In the genomic region with DNA sequence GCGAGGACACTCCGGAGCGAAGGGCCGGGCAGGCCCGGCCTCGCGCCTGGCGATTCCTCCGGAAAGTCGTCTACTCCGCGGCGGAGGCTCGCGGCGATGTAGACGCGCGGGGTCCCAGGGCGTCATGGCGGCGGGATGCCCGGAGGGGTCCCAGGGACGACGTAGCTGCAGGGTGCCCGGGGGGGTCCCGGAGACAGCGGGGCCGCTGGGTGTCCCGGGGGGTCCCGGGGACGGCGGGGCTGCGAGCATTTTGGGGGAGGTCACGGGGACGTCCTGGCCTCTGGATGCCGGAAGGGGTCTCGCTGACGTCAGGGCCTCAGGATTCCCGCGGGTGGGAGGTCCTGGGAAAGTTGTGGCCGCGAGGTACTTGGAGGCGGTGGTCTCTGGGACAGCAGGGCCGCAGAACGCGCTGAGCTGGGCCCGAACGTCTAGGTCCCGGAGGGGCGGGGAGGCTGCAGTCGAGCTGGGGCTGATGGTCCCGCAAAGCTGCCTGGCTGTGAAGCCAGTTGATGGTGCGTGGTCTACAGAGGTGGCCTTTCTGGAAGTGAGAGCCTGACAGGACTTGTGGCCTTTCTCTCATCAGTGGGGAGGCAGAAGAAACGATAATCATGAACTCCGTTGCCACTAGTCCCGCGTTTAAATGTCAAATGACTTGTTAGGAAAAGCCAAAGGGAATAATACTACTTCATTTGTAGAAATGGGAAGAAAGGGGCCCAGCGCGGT, we compare ENCODE assay signal across 1 cellular context.
TF ChIP-seq lines count a peak whose summit lies in the region.

No MANE protein-coding gene starts in this region.

TF ChIP-seq in IMR-90, 13 proteins besides CTCF, POLR2A, EP300 and RAD21:
- TF ChIP-seq MAZ (IDR thresholded peaks at IDR 0.05; ENCODE audit: borderline replicate concordance, low read depth, low read length) (no peak; the same call in 1 of the 2 replicates), FOS (IDR thresholded peaks at IDR 0.05; ENCODE audit: low read depth, low read length) (no peak), CEBPB (IDR thresholded peaks at IDR 0.05; ENCODE audit: low read depth, low read length) (no peak), MAFK (IDR thresholded peaks at IDR 0.05; ENCODE audit: low read depth, low read length) (no peak), MXI1 (IDR thresholded peaks at IDR 0.05; ENCODE audit: borderline replicate concordance, low read depth, low read length) (no peak), RCOR1 (IDR thresholded peaks at IDR 0.05; ENCODE audit: insufficient replicate concordance, low read length) (no peak), SMC3 (IDR thresholded peaks at IDR 0.05; ENCODE audit: low read depth, low read length) (no peak), CHD1 (IDR thresholded peaks at IDR 0.05; ENCODE audit: low read depth, low read length) (no peak), BHLHE40 (IDR thresholded peaks at IDR 0.05; ENCODE audit: low read depth, low read length) (no peak), RFX5 (IDR thresholded peaks at IDR 0.05; ENCODE audit: low read depth, low read length) (no peak), NFE2L2 (IDR thresholded peaks at IDR 0.05; ENCODE audit: low read depth, low read length) (no peak)
- TF ChIP-seq, protein P1, sequence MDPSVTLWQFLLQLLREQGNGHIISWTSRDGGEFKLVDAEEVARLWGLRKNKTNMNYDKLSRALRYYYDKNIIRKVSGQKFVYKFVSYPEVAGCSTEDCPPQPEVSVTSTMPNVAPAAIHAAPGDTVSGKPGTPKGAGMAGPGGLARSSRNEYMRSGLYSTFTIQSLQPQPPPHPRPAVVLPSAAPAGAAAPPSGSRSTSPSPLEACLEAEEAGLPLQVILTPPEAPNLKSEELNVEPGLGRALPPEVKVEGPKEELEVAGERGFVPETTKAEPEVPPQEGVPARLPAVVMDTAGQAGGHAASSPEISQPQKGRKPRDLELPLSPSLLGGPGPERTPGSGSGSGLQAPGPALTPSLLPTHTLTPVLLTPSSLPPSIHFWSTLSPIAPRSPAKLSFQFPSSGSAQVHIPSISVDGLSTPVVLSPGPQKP (IDR thresholded peaks at IDR 0.05; ENCODE audit: borderline replicate concordance, low read depth, low read length), result no peak
- TF ChIP-seq, protein P2, sequence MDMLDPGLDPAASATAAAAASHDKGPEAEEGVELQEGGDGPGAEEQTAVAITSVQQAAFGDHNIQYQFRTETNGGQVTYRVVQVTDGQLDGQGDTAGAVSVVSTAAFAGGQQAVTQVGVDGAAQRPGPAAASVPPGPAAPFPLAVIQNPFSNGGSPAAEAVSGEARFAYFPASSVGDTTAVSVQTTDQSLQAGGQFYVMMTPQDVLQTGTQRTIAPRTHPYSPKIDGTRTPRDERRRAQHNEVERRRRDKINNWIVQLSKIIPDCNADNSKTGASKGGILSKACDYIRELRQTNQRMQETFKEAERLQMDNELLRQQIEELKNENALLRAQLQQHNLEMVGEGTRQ (IDR thresholded peaks at IDR 0.05; ENCODE audit: low read depth, low read length), result no peak
